14 cellular contexts compared by ENCODE assay signal in genomic region chr5:69295088-69295754, GRCh38. TPM values are rescaled to one million over a fixed set of nuclear protein-coding genes. Genes with fewer than 3 reads are reported as not detected.
DNase-seq lines count a peak whose midpoint lies in the region; FAIRE-seq and TF ChIP-seq lines count a peak whose summit lies in the region.
"Had no signal": no experiment of that assay in that cellular context is flagged by ENCODE, and none has a peak within 500 bp of the region (broad histone marks: within the 10 kb centered on the region; RNA-seq: fewer than 3 reads in every experiment).

No MANE protein-coding gene starts in this region.

- FAIRE-seq in urothelium cell line (lab: Jason Lieb, UNC), result no peak

- H3K36me3 ChIP-seq in breast epithelium, result no peaks in the 10 kb centered on the region

- no peaks in the 10 kb centered on the region for H3K9me3 Mint-ChIP-seq in MCF 10A (ENCODE audit: unreplicated experiment)

- CTCF ChIA-PET in MCF 10A (lab: Yijun Ruan, JAX), result no interaction called here

- H3K27ac Mint-ChIP-seq in MCF 10A (ENCODE audit: low read depth, unreplicated experiment), result no peak overlapping the region

- TF ChIP-seq POLR2A in breast epithelium (IDR thresholded peaks at IDR 0.05), result no peak

- no peaks in the 10 kb centered on the region for H3K27me3 Mint-ChIP-seq in MCF 10A (ENCODE audit: insufficient read depth, unreplicated experiment)

- H3K36me3 Mint-ChIP-seq in MCF 10A (ENCODE audit: insufficient read depth, unreplicated experiment), result peaks cover 5% of the 10 kb centered on the region

- H3K27me3 ChIP-seq in breast epithelium, result no peaks in the 10 kb centered on the region
- H3K27me3 ChIP-seq: testis had no signal

- POLR2A ChIA-PET in MCF 10A (lab: Yijun Ruan, JAX), result no interaction called here

- no peaks in the 10 kb centered on the region for H3K9me3 ChIP-seq in breast epithelium
- H3K9me3 ChIP-seq: testis had no signal

- H3K4me1 ChIP-seq in breast epithelium, result no peaks in the 10 kb centered on the region
- H3K4me1 ChIP-seq: testis had no signal

- H3K4me1 Mint-ChIP-seq in MCF 10A (ENCODE audit: insufficient read depth, unreplicated experiment), result no peaks in the 10 kb centered on the region

- no peak overlapping the region for H3K4me3 ChIP-seq in breast epithelium
- H3K4me3 ChIP-seq: lung, testis had no signal

- no peak overlapping the region for H3K27ac ChIP-seq in breast epithelium
- H3K27ac ChIP-seq: testis had no signal

- TF ChIP-seq CTCF in MCF 10A (IDR thresholded peaks at IDR 0.05; ENCODE audit: unreplicated experiment), result no peak
- no peak for TF ChIP-seq CTCF in breast epithelium (IDR thresholded peaks at IDR 0.05)

- intact Hi-C loops in MCF 10A (cut with micrococcal nuclease) (no loop called here), breast epithelium (cut with DNase I; ENCODE audit: low total_unique reads) (no loop called here)

- no peak overlapping the region for H3K4me3 Mint-ChIP-seq in MCF 10A (ENCODE audit: unreplicated experiment)

- BruUV-seq in MCF 10A (replicated peaks; lab: Mats Ljungman, UMichigan), result no TSS peak

- peak; percentile 27 for DNase-seq in MCF 10A (ENCODE audit: unreplicated experiment)
- no peak for DNase-seq in breast epithelium (ENCODE audit: low spot score in 2 of 2)
- peak; percentile 29 for DNase-seq in amniotic stem cell (lab: John Stamatoyannopoulos, UW)
- DNase-seq in fibroblast of the conjunctiva (ENCODE audit: low read depth), result peak; percentile 9
- DNase-seq in urothelium cell line (ENCODE audit: low spot score), result peak; percentile 29
- DNase-seq in HT-29 (ENCODE audit: low spot score), result no peak
- DNase-seq in SW 1271 (lab: John Stamatoyannopoulos, UW), result no peak
- no peak for DNase-seq in NCI-H2107 (lab: John Stamatoyannopoulos, UW)
- DNase-seq: cerebellar nuclear complex, GF-D8, glutamatergic neuron, NCI-H187 treated with DMSO at 0.1 percent for 48 hours, testis had no signal

RNA-seq across cellular contexts. Expression of gene CCDC125, which starts 37.4 kb away (rescaled TPM):
- total RNA-seq in MCF 10A (2022) (7.0 and 11.9 TPM in 2 replicates), breast epithelium (10 to 100 TPM in 2 of 3 donors, 1 to 10 TPM in 1; 6.6 to 18.4 (median 13.8) TPM)
- 3.4 and 3.7 TPM in 2 replicates for total RNA-seq in HT-29 (2014; rRNA removed; shearing (Covaris generic))

Comparison
In these comparisons a context has a peak if more than half of its experiments do, and no peak if none do; other contexts are left out.
1. DNase-seq: peak in MCF 10A (single experiment), amniotic stem cell (single experiment), fibroblast of the conjunctiva (single experiment) and urothelium cell line (single experiment); none in breast epithelium (0 of 2), HT-29 (single experiment), SW 1271 (0 of 2) and NCI-H2107 (single experiment).